29 cellular contexts compared by ENCODE assay signal in genomic region chr6:161008245-161008644, GRCh38.
"Had no signal": no experiment of that assay in that cellular context is flagged by ENCODE, and none has a peak within 500 bp of the region (broad histone marks: within the 10 kb centered on the region; RNA-seq: fewer than 3 reads in every experiment).

No MANE protein-coding gene starts in this region.

- DNase-seq: stimulated activated CD4-positive, alpha-beta T cell treated with anti-CD3 and anti-CD28 coated beads, Interleukin-2, amount 100 ng/mL, for 48 hours; stimulated activated CD4-positive, alpha-beta T cell treated with anti-CD3 and anti-CD28 coated beads, Interleukin-4, amount 100 ng/mL, for 1 hour; stimulated activated CD4-positive, alpha-beta T cell treated with anti-CD3 and anti-CD28 coated beads, Interleukin-4, amount 100 ng/mL, for 24 hours; stimulated activated CD4-positive, alpha-beta T cell treated with anti-CD3 and anti-CD28 coated beads, Interleukin-4, amount 100 ng/mL, for 4 hours; stimulated activated CD8-positive, alpha-beta memory T cell treated with anti-CD3 and anti-CD28 coated beads, Interleukin-4, amount 100 ng/mL, for 48 hours; stimulated activated naive B cell treated with anti-CD40 and anti-IgM and Interleukin-4, amounts not matched to agents 10 μg/mL and 1 μg/mL and 100 μg/mL, for 72 hours; stimulated activated naive CD4-positive, alpha-beta T cell; stimulated activated naive CD4-positive, alpha-beta T cell treated with Interleukin-2 at 50 U/mL for 16 hours; stimulated activated naive CD8-positive, alpha-beta T cell treated with anti-CD3 and anti-CD28 coated beads, Interleukin-15, amount 100 ng/mL, for 72 hours; stimulated activated naive CD8-positive, alpha-beta T cell treated with anti-CD3 and anti-CD28 coated beads, Interleukin-15, Interleukin-2, amounts not matched to agents 100 U/mL and 50 U/mL, for 24 hours; stomach; substantia nigra; testis; thyroid gland; tibial artery; transverse colon; trophoblast cell; upper lobe of left lung; upper lobe of right lung; uterus had no signal

- H3K9me3 Mint-ChIP-seq: stimulated activated effector memory CD8-positive, alpha-beta T cell treated with anti-CD3 and anti-CD28 coated beads, Interleukin-12 subunit alpha, Interleukin-12 subunit beta, amount 100 ng/mL, for 72 hours; stimulated activated memory B cell treated with anti-CD40 and anti-IgM and Interleukin-4, amounts not matched to agents 10 μg/mL and 1 μg/mL and 100 μg/mL, for 72 hours; stimulated activated naive B cell treated with anti-CD40 and anti-IgM and Interleukin-4, amounts not matched to agents 10 μg/mL and 1 μg/mL and 100 μg/mL, for 72 hours; stimulated activated naive CD8-positive, alpha-beta T cell treated with anti-CD3 and anti-CD28 coated beads, Interleukin-15, Interleukin-2, amounts not matched to agents 100 ng/mL and 50 ng/mL, for 24 hours; type B pancreatic cell had no signal

- H3K27me3 Mint-ChIP-seq: stimulated activated memory B cell treated with anti-CD40 and anti-IgM and Interleukin-4, amounts not matched to agents 10 μg/mL and 1 μg/mL and 100 μg/mL, for 72 hours; stimulated activated naive B cell treated with anti-CD40 and anti-IgM and Interleukin-4, amounts not matched to agents 10 μg/mL and 1 μg/mL and 100 μg/mL, for 72 hours; stimulated activated naive CD8-positive, alpha-beta T cell treated with anti-CD3 and anti-CD28 coated beads, Interleukin-15, amount 100 ng/mL, for 72 hours; stimulated activated naive CD8-positive, alpha-beta T cell treated with anti-CD3 and anti-CD28 coated beads, Interleukin-15, Interleukin-2, amounts not matched to agents 100 ng/mL and 50 ng/mL, for 24 hours; type B pancreatic cell had no signal

- H3K36me3 Mint-ChIP-seq: stimulated activated effector memory CD8-positive, alpha-beta T cell treated with anti-CD3 and anti-CD28 coated beads, Interleukin-12 subunit alpha, Interleukin-12 subunit beta, amount 100 ng/mL, for 72 hours had no signal

- FAIRE-seq: urothelium cell line had no signal

- H3K9me3 ChIP-seq: stomach, suprapubic skin, testis, thoracic aorta, thyroid gland, tibial artery, tibial nerve, transverse colon, upper lobe of left lung, upper lobe of right lung, uterus, vagina had no signal

- H3K36me3 ChIP-seq: stomach, suprapubic skin, thoracic aorta, thyroid gland, tibial artery, tibial nerve, transverse colon, upper lobe of left lung, upper lobe of right lung, uterus, vagina had no signal

- H3K4me3 ChIP-seq: stomach, suprapubic skin, testis, thoracic aorta, thyroid gland, tibial artery, tibial nerve, transverse colon, upper lobe of left lung, upper lobe of right lung, uterus, vagina had no signal

- H3K4me3 Mint-ChIP-seq: stimulated activated effector memory CD8-positive, alpha-beta T cell treated with anti-CD3 and anti-CD28 coated beads, Interleukin-12 subunit alpha, Interleukin-12 subunit beta, amount 100 ng/mL, for 72 hours; stimulated activated memory B cell treated with anti-CD40 and anti-IgM and Interleukin-4, amounts not matched to agents 10 μg/mL and 1 μg/mL and 100 μg/mL, for 72 hours; stimulated activated naive B cell treated with anti-CD40 and anti-IgM and Interleukin-4, amounts not matched to agents 10 μg/mL and 1 μg/mL and 100 μg/mL, for 72 hours; stimulated activated naive CD8-positive, alpha-beta T cell treated with anti-CD3 and anti-CD28 coated beads, Interleukin-15, amount 100 ng/mL, for 72 hours; stimulated activated naive CD8-positive, alpha-beta T cell treated with anti-CD3 and anti-CD28 coated beads, Interleukin-15, Interleukin-2, amounts not matched to agents 100 ng/mL and 50 ng/mL, for 24 hours; type B pancreatic cell had no signal

- H3K27ac ChIP-seq: stomach, suprapubic skin, testis, thoracic aorta, thyroid gland, tibial artery, tibial nerve, transverse colon, upper lobe of left lung, upper lobe of right lung, uterus, vagina had no signal

- H3K27ac Mint-ChIP-seq: stimulated activated effector memory CD8-positive, alpha-beta T cell treated with anti-CD3 and anti-CD28 coated beads, Interleukin-12 subunit alpha, Interleukin-12 subunit beta, amount 100 ng/mL, for 72 hours; stimulated activated memory B cell treated with anti-CD40 and anti-IgM and Interleukin-4, amounts not matched to agents 10 μg/mL and 1 μg/mL and 100 μg/mL, for 72 hours; stimulated activated naive B cell treated with anti-CD40 and anti-IgM and Interleukin-4, amounts not matched to agents 10 μg/mL and 1 μg/mL and 100 μg/mL, for 72 hours; stimulated activated naive CD8-positive, alpha-beta T cell treated with anti-CD3 and anti-CD28 coated beads, Interleukin-15, amount 100 ng/mL, for 72 hours; stimulated activated naive CD8-positive, alpha-beta T cell treated with anti-CD3 and anti-CD28 coated beads, Interleukin-15, Interleukin-2, amounts not matched to agents 100 ng/mL and 50 ng/mL, for 24 hours; type B pancreatic cell had no signal
